Comparison of ENCODE assay signal across 1 cellular context in the genomic region with DNA sequence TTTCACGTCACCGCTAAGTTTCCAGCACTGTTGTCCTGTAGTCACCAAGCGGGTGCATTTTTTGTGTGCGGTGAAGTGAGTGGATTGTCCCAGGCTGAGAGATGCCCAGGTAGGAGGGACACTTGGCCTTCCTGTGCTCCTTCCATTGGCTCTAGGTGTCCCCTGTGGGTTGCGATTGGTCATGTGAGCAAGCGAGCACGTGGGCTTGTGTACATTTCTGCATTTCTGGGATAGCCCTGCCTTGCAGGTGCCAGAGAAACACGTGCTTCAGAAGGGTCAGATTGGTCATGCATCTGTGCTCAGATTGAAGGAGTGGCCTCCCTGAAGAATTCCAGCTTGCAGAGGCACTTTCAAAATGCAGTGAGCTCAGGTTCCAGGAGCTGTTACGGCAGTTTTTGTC.
TF ChIP-seq lines count a peak whose summit lies in the region.

No MANE protein-coding gene starts in this region.

TF ChIP-seq in SK-N-SH, 30 proteins besides CTCF, POLR2A, EP300 and RAD21 (continued from another document):
- TF ChIP-seq, protein P1, sequence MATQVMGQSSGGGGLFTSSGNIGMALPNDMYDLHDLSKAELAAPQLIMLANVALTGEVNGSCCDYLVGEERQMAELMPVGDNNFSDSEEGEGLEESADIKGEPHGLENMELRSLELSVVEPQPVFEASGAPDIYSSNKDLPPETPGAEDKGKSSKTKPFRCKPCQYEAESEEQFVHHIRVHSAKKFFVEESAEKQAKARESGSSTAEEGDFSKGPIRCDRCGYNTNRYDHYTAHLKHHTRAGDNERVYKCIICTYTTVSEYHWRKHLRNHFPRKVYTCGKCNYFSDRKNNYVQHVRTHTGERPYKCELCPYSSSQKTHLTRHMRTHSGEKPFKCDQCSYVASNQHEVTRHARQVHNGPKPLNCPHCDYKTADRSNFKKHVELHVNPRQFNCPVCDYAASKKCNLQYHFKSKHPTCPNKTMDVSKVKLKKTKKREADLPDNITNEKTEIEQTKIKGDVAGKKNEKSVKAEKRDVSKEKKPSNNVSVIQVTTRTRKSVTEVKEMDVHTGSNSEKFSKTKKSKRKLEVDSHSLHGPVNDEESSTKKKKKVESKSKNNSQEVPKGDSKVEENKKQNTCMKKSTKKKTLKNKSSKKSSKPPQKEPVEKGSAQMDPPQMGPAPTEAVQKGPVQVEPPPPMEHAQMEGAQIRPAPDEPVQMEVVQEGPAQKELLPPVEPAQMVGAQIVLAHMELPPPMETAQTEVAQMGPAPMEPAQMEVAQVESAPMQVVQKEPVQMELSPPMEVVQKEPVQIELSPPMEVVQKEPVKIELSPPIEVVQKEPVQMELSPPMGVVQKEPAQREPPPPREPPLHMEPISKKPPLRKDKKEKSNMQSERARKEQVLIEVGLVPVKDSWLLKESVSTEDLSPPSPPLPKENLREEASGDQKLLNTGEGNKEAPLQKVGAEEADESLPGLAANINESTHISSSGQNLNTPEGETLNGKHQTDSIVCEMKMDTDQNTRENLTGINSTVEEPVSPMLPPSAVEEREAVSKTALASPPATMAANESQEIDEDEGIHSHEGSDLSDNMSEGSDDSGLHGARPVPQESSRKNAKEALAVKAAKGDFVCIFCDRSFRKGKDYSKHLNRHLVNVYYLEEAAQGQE (IDR thresholded peaks at IDR 0.05; ENCODE audit: low read depth, low read length): no peak
- TF ChIP-seq SMC3 (IDR thresholded peaks at IDR 0.05; ENCODE audit: low read depth, low read length) (no peak), JUND (IDR thresholded peaks at IDR 0.05) (no peak), TAF1 (IDR thresholded peaks at IDR 0.05; ENCODE audit: borderline replicate concordance, low read depth, low read length) (no peak)
TF ChIP-seq in SK-N-SH: peak in this region for 0.
